Comparison of ENCODE assay signal across 8 cellular contexts in genomic region chr1:66446261-66447001, GRCh38.
DNase-seq lines count a peak whose midpoint lies in the region; ATAC-seq and TF ChIP-seq lines count a peak whose summit lies in the region.

No MANE protein-coding gene starts in this region.

- peak overlapping the region; percentile 87 for H3K4me3 Mint-ChIP-seq in activated naive CD8-positive, alpha-beta T cell treated with anti-CD3 and anti-CD28 coated beads, Interleukin-2, amount 10 ng/mL, durations not matched to agents 7 days and 5 days

- intact Hi-C loops in Right ventricle myocardium superior (cut with DNase I) = loop anchor here (5.0 kb wide), 1 partner anchor 484 kb away; no protein-coding TSS in a partner anchor

- peak; percentile 60 for TF ChIP-seq CTCF in HL-60 (IDR thresholded peaks at IDR 0.05; ENCODE audit: insufficient read depth, low read length)

- H3K9me3 Mint-ChIP-seq in activated naive CD8-positive, alpha-beta T cell treated with anti-CD3 and anti-CD28 coated beads, Interleukin-2, amount 10 ng/mL, durations not matched to agents 7 days and 5 days = no peaks in the 10 kb centered on the region

- peak overlapping the region; percentile 40 for H3K27ac ChIP-seq in HL-60 (replicated peaks)

- H3K27me3 ChIP-seq in HL-60 (ENCODE audit: insufficient read depth, poor library complexity, severe bottlenecking) = no peaks in the 10 kb centered on the region

- H3K27me3 Mint-ChIP-seq in activated naive CD8-positive, alpha-beta T cell treated with anti-CD3 and anti-CD28 coated beads, Interleukin-2, amount 10 ng/mL, durations not matched to agents 7 days and 5 days = peaks cover 12% of the 10 kb centered on the region

- peaks cover 3% of the 10 kb centered on the region for H3K36me3 Mint-ChIP-seq in activated naive CD8-positive, alpha-beta T cell treated with anti-CD3 and anti-CD28 coated beads, Interleukin-2, amount 10 ng/mL, durations not matched to agents 7 days and 5 days

- peak overlapping the region; percentile 96 for H3K27ac Mint-ChIP-seq in activated naive CD8-positive, alpha-beta T cell treated with anti-CD3 and anti-CD28 coated beads, Interleukin-2, amount 10 ng/mL, durations not matched to agents 7 days and 5 days

- ATAC-seq in GM21381 (IDR thresholded peaks at IDR 0.05; ENCODE audit: unreplicated experiment) (peak; percentile 42), Right ventricle myocardium superior (ENCODE audit: poor library complexity) (peak; percentile 73)
- ATAC-seq in activated naive CD8-positive, alpha-beta T cell treated with anti-CD3 and anti-CD28 coated beads, Interleukin-2, amount 10 ng/mL, durations not matched to agents 7 days and 5 days (ENCODE audit: low read depth) = peak; percentile 37

- DNase-seq in DMS 273 (lab: John Stamatoyannopoulos, UW; ENCODE audit: unreplicated experiment) = peak; percentile 77
- no peak for DNase-seq in DMS 273 treated with DMSO at 0.1 percent for 48 hours (lab: John Stamatoyannopoulos, UW)
- peak; percentile 47 to 59 for DNase-seq in HL-60 (ENCODE audit: low read depth in 1 of 2, low spot score in 1 of 2)
- DNase-seq in NCI-H82 treated with DMSO at 0.1 percent for 48 hours (lab: John Stamatoyannopoulos, UW; ENCODE audit: unreplicated experiment) = peak; percentile 69
- DNase-seq in activated naive CD8-positive, alpha-beta T cell treated with anti-CD3 and anti-CD28 coated beads, Interleukin-2, amount 10 ng/mL, durations not matched to agents 7 days and 5 days = no peak
- DNase-seq in Right ventricle myocardium superior = no peak
- peak; percentile 69 for DNase-seq in putamen (ENCODE audit: low spot score)

- POLR2A ChIA-PET in activated naive CD8-positive, alpha-beta T cell treated with anti-CD3 and anti-CD28 coated beads, Interleukin-2, amount 10 ng/mL, durations not matched to agents 7 days and 5 days (lab: Charles Lee) = interaction anchor here (0.7 to 3.2 kb wide), 6 partner anchors 96 to 199 kb away, joined by 3 to 21 read pairs (median 6); no protein-coding TSS in a partner anchor

- H3K4me3 ChIP-seq in HL-60 (replicated peaks; ENCODE audit: insufficient read depth, low read length) = no peak overlapping the region

- peaks cover 26% of the 10 kb centered on the region for H3K4me1 Mint-ChIP-seq in activated naive CD8-positive, alpha-beta T cell treated with anti-CD3 and anti-CD28 coated beads, Interleukin-2, amount 10 ng/mL, durations not matched to agents 7 days and 5 days

Comparison
In these comparisons a context has a peak if more than half of its experiments do, and no peak if none do; other contexts are left out.
1. DNase-seq: peak in DMS 273 (single experiment), HL-60 (2 of 2), NCI-H82 treated with DMSO at 0.1 percent for 48 hours (single experiment) and putamen (single experiment); none in DMS 273 treated with DMSO at 0.1 percent for 48 hours (single experiment), activated naive CD8-positive, alpha-beta T cell treated with anti-CD3 and anti-CD28 coated beads, Interleukin-2, amount 10 ng/mL, durations not matched to agents 7 days and 5 days (single experiment) and Right ventricle myocardium superior (single experiment).
2. Peak in every context shown above with its lines, with median percentiles within 50 percentile points of each other: ATAC-seq.